28 cellular contexts compared by ENCODE assay signal in the genomic region with DNA sequence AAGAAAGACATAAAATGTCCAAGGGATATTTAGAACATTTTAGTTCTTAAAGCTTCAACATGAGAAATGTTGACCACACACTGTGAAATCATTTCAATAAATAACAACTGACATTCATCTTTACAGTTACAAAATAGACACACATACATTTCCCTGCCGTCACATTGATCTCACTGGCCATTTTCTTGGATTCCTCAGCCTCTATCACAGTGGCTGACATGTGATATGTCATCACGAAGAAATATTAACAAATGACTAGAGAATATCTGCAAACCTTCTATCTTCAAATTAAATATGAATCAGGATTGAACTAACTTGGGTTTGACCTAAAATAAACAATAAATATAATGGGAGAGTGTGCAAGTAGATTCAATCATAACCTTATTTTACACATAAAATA. TPM values are rescaled to one million over a fixed set of nuclear protein-coding genes. Genes with fewer than 3 reads are reported as not detected.
DNase-seq lines count a peak whose midpoint lies in the region; FAIRE-seq and TF ChIP-seq lines count a peak whose summit lies in the region.
"Had no signal": no experiment of that assay in that cellular context is flagged by ENCODE, and none has a peak within 500 bp of the region (broad histone marks: within the 10 kb centered on the region; RNA-seq: fewer than 3 reads in every experiment).

No MANE protein-coding gene starts in this region.

- H3K27ac Mint-ChIP-seq in chondrocyte (ENCODE audit: unreplicated experiment), result no peak overlapping the region
- H3K27ac Mint-ChIP-seq: activated CD4-positive, alpha-beta memory T cell treated with anti-CD3 and anti-CD28 coated beads, Interleukin-2, amount 10 ng/mL, durations not matched to agents 7 days and 5 days; activated naive CD4-positive, alpha-beta T cell treated with anti-CD3 and anti-CD28 coated beads, Interleukin-2, amount 50 U/mL, for 72 hours; activated T-helper 2 cell treated with anti-CD3 and anti-CD28 coated beads, Interferon-gamma antibody, Interleukin-2, Interleukin-4, amounts not matched to agents 10 μg/mL and 5 μg/mL and 100 μg/mL, durations not matched to agents 14 hours and 24 hours and 36 hours; H9; neural progenitor cell had no signal

- DNase-seq in H54 (ENCODE audit: insufficient read length, low spot score) (no peak), chondrocyte (ENCODE audit: low spot score) (no peak), kidney tubule cell (ENCODE audit: low spot score) (peak; percentile 20), smooth muscle cell (lab: John Stamatoyannopoulos, UW; ENCODE audit: unreplicated experiment) (no peak), T1000 (lab: John Stamatoyannopoulos, UW) (no peak), NCI-H1048 (lab: John Stamatoyannopoulos, UW) (no peak), DMS79 (lab: John Stamatoyannopoulos, UW) (no peak)
- DNase-seq: activated CD4-positive, alpha-beta memory T cell treated with anti-CD3 and anti-CD28 coated beads, Interleukin-2, amount 10 ng/mL, durations not matched to agents 7 days and 5 days; anterior cingulate cortex; COR-L47; H9; NCI-H1417; NCI-H2081 treated with DMSO at 0.1 percent for 48 hours; NCI-H345; NCI-H774; RPMI8226; stimulated activated CD8-positive, alpha-beta memory T cell treated with anti-CD3 and anti-CD28 coated beads, Interleukin-4, amount 100 ng/mL, for 48 hours; T-helper 1 cell had no signal

- FAIRE-seq in H54 (lab: Jason Lieb, UNC), result peak; percentile 52
- FAIRE-seq: endometrium, TTC549 had no signal

- TF ChIP-seq CTCF in chondrocyte (IDR thresholded peaks at IDR 0.05) (no peak), smooth muscle cell (IDR thresholded peaks at IDR 0.05; ENCODE audit: borderline replicate concordance, insufficient read depth, poor library complexity, severe bottlenecking) (no peak)

- H3K27me3 ChIP-seq in smooth muscle cell (ENCODE audit: low read depth), result no peaks in the 10 kb centered on the region
- H3K27me3 ChIP-seq: BLaER1 treated with 17β-estradiol and CSF1 and Interleukin-3, amounts not matched to agents 10 nM and 100 nM; tibial nerve had no signal

- H3F3A ChIP-seq in smooth muscle cell (ENCODE audit: low read depth), result no peaks in the 10 kb centered on the region

- no peaks in the 10 kb centered on the region for H4K20me1 ChIP-seq in smooth muscle cell (ENCODE audit: low read depth)
- H4K20me1 ChIP-seq: BLaER1 treated with 17β-estradiol and CSF1 and Interleukin-3, amounts not matched to agents 10 nM and 100 nM had no signal

- H3K4me3 Mint-ChIP-seq in chondrocyte (ENCODE audit: unreplicated experiment), result peak overlapping the region; percentile 22
- H3K4me3 Mint-ChIP-seq: activated CD4-positive, alpha-beta memory T cell treated with anti-CD3 and anti-CD28 coated beads, Interleukin-2, amount 10 ng/mL, durations not matched to agents 7 days and 5 days; dendritic cell treated with granulocyte-macrophage colony-stimulating factor and Interleukin-4, amounts not matched to agents 40 ng/mL and 50 ng/mL, for 4 days; H9; neural progenitor cell had no signal

- no peak overlapping the region for H2AFZ ChIP-seq in smooth muscle cell (ENCODE audit: low read depth)
- H2AFZ ChIP-seq: neural progenitor cell had no signal

- WGBS in smooth muscle cell (ENCODE audit: low lambda C conversion rate), result 97% methylated on average over 2 of the region's 2 CpGs

- H3K4me1 Mint-ChIP-seq in chondrocyte (ENCODE audit: low read depth), result peaks cover 30% of the 10 kb centered on the region

- no peak overlapping the region for H3K9ac ChIP-seq in smooth muscle cell (ENCODE audit: low read depth)
- H3K9ac ChIP-seq: BLaER1 treated with 17β-estradiol and CSF1 and Interleukin-3, amounts not matched to agents 10 nM and 100 nM; neural progenitor cell had no signal

- no peaks in the 10 kb centered on the region for H3K9me3 ChIP-seq in smooth muscle cell (replicated peaks; ENCODE audit: low read depth)
- H3K9me3 ChIP-seq: tibial nerve had no signal

- no peaks in the 10 kb centered on the region for H3K79me2 ChIP-seq in smooth muscle cell (ENCODE audit: low read depth)

- H3K4me2 ChIP-seq in smooth muscle cell, result no peak overlapping the region
- H3K4me2 ChIP-seq: BLaER1 treated with 17β-estradiol and CSF1 and Interleukin-3, amounts not matched to agents 10 nM and 100 nM; neural progenitor cell had no signal

- H3K4me3 ChIP-seq in smooth muscle cell, result peak overlapping the region; percentile 76
- H3K4me3 ChIP-seq: BLaER1 treated with 17β-estradiol and CSF1 and Interleukin-3, amounts not matched to agents 10 nM and 100 nM; neural progenitor cell had no signal

- H3K4me1 ChIP-seq in smooth muscle cell (ENCODE audit: low read depth), result no peaks in the 10 kb centered on the region
- H3K4me1 ChIP-seq: neural progenitor cell had no signal

- H3K27me3 Mint-ChIP-seq in chondrocyte (ENCODE audit: low read depth), result no peaks in the 10 kb centered on the region

- no peaks in the 10 kb centered on the region for H3K36me3 ChIP-seq in smooth muscle cell (ENCODE audit: low read depth)
- H3K36me3 ChIP-seq: BLaER1 treated with 17β-estradiol and CSF1 and Interleukin-3, amounts not matched to agents 10 nM and 100 nM; neural progenitor cell; tibial nerve had no signal

- no peaks in the 10 kb centered on the region for H3K36me3 Mint-ChIP-seq in chondrocyte (ENCODE audit: low read depth)
- H3K36me3 Mint-ChIP-seq: neural progenitor cell had no signal

- no peaks in the 10 kb centered on the region for H3K9me3 Mint-ChIP-seq in chondrocyte (ENCODE audit: low read depth)
- H3K9me3 Mint-ChIP-seq: activated CD4-positive, alpha-beta memory T cell treated with anti-CD3 and anti-CD28 coated beads, Interleukin-2, amount 10 ng/mL, durations not matched to agents 7 days and 5 days; activated naive CD4-positive, alpha-beta T cell treated with anti-CD3 and anti-CD28 coated beads, Interleukin-2, amount 50 U/mL, for 72 hours; activated T-helper 2 cell treated with anti-CD3 and anti-CD28 coated beads, Interferon-gamma antibody, Interleukin-2, Interleukin-4, amounts not matched to agents 10 μg/mL and 5 μg/mL and 100 μg/mL, durations not matched to agents 14 hours and 24 hours and 36 hours; dendritic cell treated with granulocyte-macrophage colony-stimulating factor and Interleukin-4, amounts not matched to agents 40 ng/mL and 50 ng/mL, for 4 days; neural progenitor cell had no signal

- no peak overlapping the region for H3K27ac ChIP-seq in smooth muscle cell (ENCODE audit: low read depth)
- H3K27ac ChIP-seq: BLaER1 treated with 17β-estradiol and CSF1 and Interleukin-3, amounts not matched to agents 10 nM and 100 nM; neural progenitor cell had no signal

- TF ChIP-seq POLR2A in H54 (IDR thresholded peaks at IDR 0.05; ENCODE audit: low read depth, low read length), result no peak

RNA-seq across cellular contexts. Expression of a gene that starts 1.8 kb away (rescaled TPM):
- total RNA-seq in chondrocyte (0.89 to 8.7 TPM (median 7.9 TPM) in 3 replicates), smooth muscle cell (11.3 and 16.1 TPM in 2 replicates)
- polyA plus RNA-seq in smooth muscle cell, result 15.2 and 26.1 TPM in 2 replicates
- total RNA-seq: activated CD4-positive, alpha-beta memory T cell treated with anti-CD3 and anti-CD28 coated beads, Interleukin-2, amount 10 ng/mL, durations not matched to agents 7 days and 5 days; activated naive CD4-positive, alpha-beta T cell treated with anti-CD3 and anti-CD28 coated beads, Interleukin-2, amount 50 U/mL, for 72 hours; activated T-helper 2 cell treated with anti-CD3 and anti-CD28 coated beads, Interferon-gamma antibody, Interleukin-2, Interleukin-4, amounts not matched to agents 10 μg/mL and 5 μg/mL and 100 μg/mL, durations not matched to agents 14 hours and 24 hours and 36 hours; M059J had no signal

RNA-seq across cellular contexts. Expression of a gene that starts 58.7 kb away (rescaled TPM):
- total RNA-seq in chondrocyte, result 0.20 TPM in 1 of 3 replicates, not detected in the others
- total RNA-seq in smooth muscle cell, result 0.63 and 1.6 TPM in 2 replicates
- 3.2 and 5.6 TPM in 2 replicates for polyA plus RNA-seq in smooth muscle cell
- total RNA-seq: activated CD4-positive, alpha-beta memory T cell treated with anti-CD3 and anti-CD28 coated beads, Interleukin-2, amount 10 ng/mL, durations not matched to agents 7 days and 5 days; activated naive CD4-positive, alpha-beta T cell treated with anti-CD3 and anti-CD28 coated beads, Interleukin-2, amount 50 U/mL, for 72 hours; skeletal muscle tissue had no signal
